Comparison of ENCODE assay signal across 9 cellular contexts in genomic region chr17:45341389-45342158, GRCh38. TPM values are rescaled to one million over a fixed set of nuclear protein-coding genes. Genes with fewer than 3 reads are reported as not detected.
DNase-seq lines count a peak whose midpoint lies in the region; ATAC-seq lines count a peak whose summit lies in the region.
"Had no signal": no experiment of that assay in that cellular context is flagged by ENCODE, and none has a peak within 500 bp of the region (broad histone marks: within the 10 kb centered on the region; RNA-seq: fewer than 3 reads in every experiment).

No MANE protein-coding gene starts in this region.

- CTCF ChIA-PET in activated CD4-positive, alpha-beta T cell treated with anti-CD3 and anti-CD28 coated beads, Interleukin-2, amount 10 ng/mL, durations not matched to agents 7 days and 5 days (lab: Charles Lee): interaction anchor here (1.8 kb wide), 1 partner anchor 15 kb away, joined by 4 read pairs; no protein-coding TSS in a partner anchor

- no peak overlapping the region for H3K4me3 Mint-ChIP-seq in activated CD4-positive, alpha-beta T cell treated with anti-CD3 and anti-CD28 coated beads, Interleukin-2, amount 10 ng/mL, durations not matched to agents 7 days and 5 days

- H3K27me3 ChIP-seq in Karpas-422 (ENCODE audit: low read length): no peaks in the 10 kb centered on the region

- H3K27ac ChIP-seq in Karpas-422 (ENCODE audit: low read length): no peak overlapping the region
- H3K27ac ChIP-seq: HL-60 had no signal

- H3K9ac ChIP-seq in Karpas-422 (ENCODE audit: low read length): no peak overlapping the region

- H3K9me2 ChIP-seq in Karpas-422 (replicated peaks; ENCODE audit: insufficient read depth, low read length): no peaks in the 10 kb centered on the region

- no peak for ATAC-seq in HG02970 (IDR thresholded peaks at IDR 0.05; ENCODE audit: low FRiP score, unreplicated experiment)

- H3K9me3 ChIP-seq in Karpas-422 (ENCODE audit: low read length): no peaks in the 10 kb centered on the region

- DNase-seq in GM03348 (ENCODE audit: low spot score): peak; percentile 88
- DNase-seq in RPMI7951 (ENCODE audit: low read depth): peak; percentile 95
- DNase-seq in foreskin melanocyte: peak; percentile 55
- peak; percentile 90 for DNase-seq in renal cortical epithelial cell (ENCODE audit: low read depth)
- no peak for DNase-seq in OCI-M2 (lab: John Stamatoyannopoulos, UW; ENCODE audit: unreplicated experiment)
- DNase-seq in Karpas-422: no peak
- DNase-seq in activated CD4-positive, alpha-beta T cell treated with anti-CD3 and anti-CD28 coated beads, Interleukin-2, amount 10 ng/mL, durations not matched to agents 7 days and 5 days: no peak

- H4K20me1 ChIP-seq in Karpas-422 (ENCODE audit: insufficient read depth, low read depth, low read length): no peaks in the 10 kb centered on the region

- no peak overlapping the region for H3K4me3 ChIP-seq in Karpas-422 (ENCODE audit: low read length)

- no peak overlapping the region for H2AFZ ChIP-seq in Karpas-422 (ENCODE audit: low read length)

- no peaks in the 10 kb centered on the region for H3K27me3 Mint-ChIP-seq in activated CD4-positive, alpha-beta T cell treated with anti-CD3 and anti-CD28 coated beads, Interleukin-2, amount 10 ng/mL, durations not matched to agents 7 days and 5 days

- no peak overlapping the region for H3K4me2 ChIP-seq in Karpas-422 (ENCODE audit: low read depth, low read length, poor library complexity, severe bottlenecking)

- no peaks in the 10 kb centered on the region for H3K4me1 Mint-ChIP-seq in activated CD4-positive, alpha-beta T cell treated with anti-CD3 and anti-CD28 coated beads, Interleukin-2, amount 10 ng/mL, durations not matched to agents 7 days and 5 days

- no peaks in the 10 kb centered on the region for H3K9me3 Mint-ChIP-seq in activated CD4-positive, alpha-beta T cell treated with anti-CD3 and anti-CD28 coated beads, Interleukin-2, amount 10 ng/mL, durations not matched to agents 7 days and 5 days

- no peaks in the 10 kb centered on the region for H3K79me2 ChIP-seq in Karpas-422 (ENCODE audit: low read length)

- no peaks in the 10 kb centered on the region for H3K36me3 Mint-ChIP-seq in activated CD4-positive, alpha-beta T cell treated with anti-CD3 and anti-CD28 coated beads, Interleukin-2, amount 10 ng/mL, durations not matched to agents 7 days and 5 days (ENCODE audit: low read depth)

- H3K27ac Mint-ChIP-seq in activated CD4-positive, alpha-beta T cell treated with anti-CD3 and anti-CD28 coated beads, Interleukin-2, amount 10 ng/mL, durations not matched to agents 7 days and 5 days: no peak overlapping the region

- H3K4me1 ChIP-seq in Karpas-422 (ENCODE audit: low read length): no peaks in the 10 kb centered on the region

- H3K36me3 ChIP-seq in Karpas-422 (ENCODE audit: insufficient read depth, low read length): no peaks in the 10 kb centered on the region

- POLR2A ChIA-PET in activated CD4-positive, alpha-beta T cell treated with anti-CD3 and anti-CD28 coated beads, Interleukin-2, amount 10 ng/mL, durations not matched to agents 7 days and 5 days (lab: Charles Lee): no interaction called here

RNA-seq across cellular contexts. Expression of gene MAP3K14, which starts 24.8 kb away (rescaled TPM):
- total RNA-seq in RPMI7951 (2014; rRNA removed; shearing (Covaris generic)): 2.9 and 5.7 TPM in 2 replicates
- 3.1 and 9.9 TPM in 2 replicates for total RNA-seq in renal cortical epithelial cell
- total RNA-seq in Karpas-422 (2014; rRNA removed; shearing (Covaris generic); ENCODE audit: low replicate concordance): 7.6 and 12.0 TPM in 2 replicates
- total RNA-seq in activated CD4-positive, alpha-beta T cell treated with anti-CD3 and anti-CD28 coated beads, Interleukin-2, amount 10 ng/mL, durations not matched to agents 7 days and 5 days: 10 to 100 TPM; 25.8 to 26.0 TPM

Comparison
In these comparisons a context has a peak if more than half of its experiments do, and no peak if none do; other contexts are left out.
1. DNase-seq: peak in GM03348 (single experiment), RPMI7951 (single experiment), foreskin melanocyte (single experiment) and renal cortical epithelial cell (single experiment); none in OCI-M2 (single experiment), Karpas-422 (single experiment) and activated CD4-positive, alpha-beta T cell treated with anti-CD3 and anti-CD28 coated beads, Interleukin-2, amount 10 ng/mL, durations not matched to agents 7 days and 5 days (single experiment).